8 cellular contexts compared by ENCODE assay signal in the genomic region with DNA sequence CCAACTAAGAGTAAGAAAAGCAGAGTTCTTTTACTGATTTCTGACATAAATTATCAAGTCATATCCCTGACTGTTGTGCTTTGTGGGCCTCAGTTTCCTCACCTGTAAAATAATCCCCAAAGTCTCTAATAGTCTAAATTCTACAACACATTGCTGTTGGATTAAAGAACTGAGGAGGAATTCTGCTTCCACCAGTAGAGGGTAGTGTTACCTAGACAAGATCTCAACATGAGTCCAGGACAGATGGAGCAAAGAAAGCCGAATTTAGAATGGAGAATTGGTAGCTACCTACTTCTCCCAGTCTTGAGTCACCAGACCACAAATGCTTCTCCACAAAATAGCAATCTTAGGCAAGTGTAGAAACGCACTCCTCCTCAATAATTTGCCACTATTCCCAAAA.
DNase-seq lines count a peak whose midpoint lies in the region; ATAC-seq and TF ChIP-seq lines count a peak whose summit lies in the region.

No MANE protein-coding gene starts in this region.

- TF ChIP-seq CTCF in AG10803 (conservative IDR thresholded peaks at IDR 0.05; ENCODE audit: low read length), result no peak; the same call in 1 of the 2 replicates
- no peak for TF ChIP-seq CTCF in GM20000 (IDR thresholded peaks at IDR 0.05; ENCODE audit: extremely low read depth, missing control alignments)
- peak; percentile 13 for TF ChIP-seq CTCF in choroid plexus epithelial cell (conservative IDR thresholded peaks at IDR 0.05; ENCODE audit: low read depth, low read length)

- DNase-seq in AG10803 (ENCODE audit: low read depth), result peak; percentile 0
- peak; percentile 11 for DNase-seq in GM20000 (ENCODE audit: low spot score)
- DNase-seq in NCI-H2171 (lab: John Stamatoyannopoulos, UW), result peak; percentile 37
- DNase-seq in choroid plexus epithelial cell (ENCODE audit: low read depth), result peak; percentile 4
- peak; percentile 23 for DNase-seq in putamen (ENCODE audit: low spot score)
- DNase-seq in AG08395 (ENCODE audit: low spot score), result no peak

- H3K4me3 ChIP-seq in AG10803 (ENCODE audit: low read length), result no peak overlapping the region
- no peak overlapping the region for H3K4me3 ChIP-seq in choroid plexus epithelial cell (ENCODE audit: low read depth, low read length)

- ATAC-seq in HG03439 (IDR thresholded peaks at IDR 0.05; ENCODE audit: unreplicated experiment), result no peak
- no peak for ATAC-seq in GM21528 (IDR thresholded peaks at IDR 0.05; ENCODE audit: low FRiP score, unreplicated experiment)
